Comparison of ENCODE assay signal across 8 cellular contexts in genomic region chr10:71598673-71599072, GRCh38.
DNase-seq lines count a peak whose midpoint lies in the region; ATAC-seq and TF ChIP-seq lines count a peak whose summit lies in the region.

No MANE protein-coding gene starts in this region.

- H3K4me1 Mint-ChIP-seq in HFFc6 (ENCODE audit: low read depth), result peaks cover 10% of the 10 kb centered on the region

- no peaks in the 10 kb centered on the region for H3K36me3 Mint-ChIP-seq in HFFc6 (ENCODE audit: low read depth)

- H3K4me3 ChIP-seq in colonic mucosa, result no peak overlapping the region
- no peak overlapping the region for H3K4me3 ChIP-seq in lung
- no peak overlapping the region for H3K4me3 ChIP-seq in HAP-1

- peaks cover 4% of the 10 kb centered on the region for H3K4me1 ChIP-seq in colonic mucosa
- H3K4me1 ChIP-seq in lung (ENCODE audit: control insufficient read depth in 2 of 2, insufficient read depth in 2 of 2, low read length in 2 of 2), result peaks cover 0 to 11% of the 10 kb centered on the region in 2 donors
- H3K4me1 ChIP-seq in HAP-1, result no peaks in the 10 kb centered on the region

- no peak overlapping the region for H3K27ac Mint-ChIP-seq in HFFc6

- H3K27ac ChIP-seq in colonic mucosa, result peak overlapping the region; percentile 38
- H3K27ac ChIP-seq in lung (ENCODE audit: low read depth in 1 of 2, low read length in 1 of 2), result peak overlapping the region in 1 of 2 donors; percentile 89

- H3K4me3 Mint-ChIP-seq in HFFc6, result no peak overlapping the region

- peak overlapping the region in 1 of 2 donors; percentile 40 for H3K9ac ChIP-seq in colonic mucosa (ENCODE audit: low read depth in 2 of 2, low read length in 2 of 2)

- peak; percentile 58 for ATAC-seq in lung (ENCODE audit: insufficient read depth, low FRiP score)

- in situ Hi-C loops in HAP-1 (cut with MboI; ENCODE audit: low sequenced_read_pairs), result no loop called here

- intact Hi-C loops in colonic mucosa (cut with DNase I), result no loop called here

- H3K27me3 Mint-ChIP-seq in HFFc6 (ENCODE audit: insufficient read depth), result peaks cover 21% of the 10 kb centered on the region

- H3K27me3 ChIP-seq in colonic mucosa (no peaks in the 10 kb centered on the region), lung (ENCODE audit: control insufficient read depth, insufficient read depth) (no peaks in the 10 kb centered on the region), HAP-1 (ENCODE audit: low read depth) (no peaks in the 10 kb centered on the region)

- H3K9me3 Mint-ChIP-seq in HFFc6, result no peaks in the 10 kb centered on the region

- no peaks in the 10 kb centered on the region for H3K36me3 ChIP-seq in colonic mucosa
- no peaks in the 10 kb centered on the region for H3K36me3 ChIP-seq in lung (ENCODE audit: control insufficient read depth in 2 of 2, insufficient read depth in 2 of 2, low read length in 2 of 2)
- no peaks in the 10 kb centered on the region for H3K36me3 ChIP-seq in HAP-1 (replicated peaks)

- DNase-seq in HFFc6 (peak; percentile 34), colonic mucosa (peak; percentile 65), lung (ENCODE audit: low spot score) (peak; percentile 75), superior temporal gyrus (ENCODE audit: extremely low spot score) (peak; percentile 85), NCI-H1105 (lab: John Stamatoyannopoulos, UW) (no peak), HAP-1 (ENCODE audit: low spot score in 2 of 2) (no peak), KG1 (lab: John Stamatoyannopoulos, UW) (no peak), OCI-M2 (lab: John Stamatoyannopoulos, UW; ENCODE audit: unreplicated experiment) (no peak)

- H3K9me3 ChIP-seq in colonic mucosa (no peaks in the 10 kb centered on the region), lung (ENCODE audit: control insufficient read depth in 2 of 2, insufficient read depth in 1 of 2, low read length in 1 of 2) (no peaks in the 10 kb centered on the region), HAP-1 (no peaks in the 10 kb centered on the region)

- 37 to 40% methylated on average over 8 of the region's 8 CpGs for WGBS in lung, 2 donors

- TF ChIP-seq CTCF in HFFc6 (IDR thresholded peaks at IDR 0.05) (no peak), colonic mucosa (IDR thresholded peaks at IDR 0.05) (no peak), lung (IDR thresholded peaks at IDR 0.05; ENCODE audit: control extremely low read depth, extremely low read depth) (no peak)

Comparison
In these comparisons a context has a peak if more than half of its experiments do, and no peak if none do; other contexts are left out.
1. DNase-seq: peak in HFFc6 (single experiment), colonic mucosa (single experiment), lung (single experiment) and superior temporal gyrus (single experiment); none in NCI-H1105 (single experiment), HAP-1 (0 of 2), KG1 (single experiment) and OCI-M2 (single experiment).